1 cellular context compared by ENCODE assay signal in genomic region chr1:147246044-147246690, GRCh38.
TF ChIP-seq lines count a peak whose summit lies in the region.

No MANE protein-coding gene starts in this region.

TF ChIP-seq in K562, 482 proteins besides CTCF, POLR2A, EP300 and RAD21 (continues in another document):
- TF ChIP-seq NFRKB (IDR thresholded peaks at IDR 0.05; ENCODE audit: low read depth) (0 out of 2 replicates have a peak, but pooled peaks have one; percentile 8), SP1 (CRISPR knock-in tag; IDR thresholded peaks at IDR 0.05) (no peak), EZH2 (IDR thresholded peaks at IDR 0.05; ENCODE audit: borderline replicate concordance, low read depth, low read length) (no peak), ZNF639 (CRISPR knock-in tag; conservative IDR thresholded peaks at IDR 0.05 in 1 of 2, IDR thresholded peaks at IDR 0.05 in 1 of 2) (no peak), NUFIP1 (IDR thresholded peaks at IDR 0.05; ENCODE audit: partially characterized antibody) (no peak), ZNF3 (CRISPR knock-in tag; IDR thresholded peaks at IDR 0.05) (no peak), PML (IDR thresholded peaks at IDR 0.05; ENCODE audit: low read length) (no peak), ZBTB1 (CRISPR knock-in tag; IDR thresholded peaks at IDR 0.05; ENCODE audit: borderline replicate concordance, low read depth) (no peak), HNRNPL (IDR thresholded peaks at IDR 0.05; ENCODE audit: low read depth, low read length) (no peak), SMAD2 (IDR thresholded peaks at IDR 0.05; ENCODE audit: low read depth, low read length) (no peak), MAZ (CRISPR knock-in tag; conservative IDR thresholded peaks at IDR 0.05 in 1 of 2, IDR thresholded peaks at IDR 0.05 in 1 of 2) (no peak), ZNF77 (CRISPR knock-in tag; IDR thresholded peaks at IDR 0.05) (no peak), FOXJ2 (tag; IDR thresholded peaks at IDR 0.05) (no peak), NRF1 (conservative IDR thresholded peaks at IDR 0.05 in 1 of 2, IDR thresholded peaks at IDR 0.05 in 1 of 2) (no peak), ZNF717 (CRISPR knock-in tag; IDR thresholded peaks at IDR 0.05) (no peak), ZNF444 (CRISPR knock-in tag; IDR thresholded peaks at IDR 0.05) (no peak), SRF (CRISPR knock-in tag; IDR thresholded peaks at IDR 0.05) (no peak), HMG20B (CRISPR knock-in tag; IDR thresholded peaks at IDR 0.05) (no peak), MAFK (IDR thresholded peaks at IDR 0.05; ENCODE audit: low read length) (no peak), FOXJ3 (CRISPR knock-in tag; IDR thresholded peaks at IDR 0.05) (no peak), GTF2A2 (tag; IDR thresholded peaks at IDR 0.05) (no peak), KHSRP (IDR thresholded peaks at IDR 0.05) (no peak), GTF2E2 (tag; IDR thresholded peaks at IDR 0.05) (no peak), HOXB6 (CRISPR knock-in tag; IDR thresholded peaks at IDR 0.05; ENCODE audit: borderline replicate concordance) (no peak), NR2F6 (CRISPR knock-in tag; IDR thresholded peaks at IDR 0.05) (no peak), ZNF274 (IDR thresholded peaks at IDR 0.05; ENCODE audit: borderline replicate concordance, low read depth, low read length) (no peak), RBM25 (IDR thresholded peaks at IDR 0.05; ENCODE audit: low read depth, low read length, severe bottlenecking) (no peak), PTTG1 (tag; IDR thresholded peaks at IDR 0.05; ENCODE audit: low read depth) (no peak), FUS (optimal IDR thresholded peaks at IDR 0.05; ENCODE audit: low read depth, low read length) (no peak), ARID4B (CRISPR knock-in tag; IDR thresholded peaks at IDR 0.05) (no peak), MTA3 (IDR thresholded peaks at IDR 0.05; ENCODE audit: borderline replicate concordance) (no peak), ZSCAN32 (CRISPR knock-in tag; IDR thresholded peaks at IDR 0.05) (no peak)
- TF ChIP-seq, protein P1, sequence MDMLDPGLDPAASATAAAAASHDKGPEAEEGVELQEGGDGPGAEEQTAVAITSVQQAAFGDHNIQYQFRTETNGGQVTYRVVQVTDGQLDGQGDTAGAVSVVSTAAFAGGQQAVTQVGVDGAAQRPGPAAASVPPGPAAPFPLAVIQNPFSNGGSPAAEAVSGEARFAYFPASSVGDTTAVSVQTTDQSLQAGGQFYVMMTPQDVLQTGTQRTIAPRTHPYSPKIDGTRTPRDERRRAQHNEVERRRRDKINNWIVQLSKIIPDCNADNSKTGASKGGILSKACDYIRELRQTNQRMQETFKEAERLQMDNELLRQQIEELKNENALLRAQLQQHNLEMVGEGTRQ (CRISPR knock-in tag; IDR thresholded peaks at IDR 0.05), result no peak
- TF ChIP-seq, protein P2, sequence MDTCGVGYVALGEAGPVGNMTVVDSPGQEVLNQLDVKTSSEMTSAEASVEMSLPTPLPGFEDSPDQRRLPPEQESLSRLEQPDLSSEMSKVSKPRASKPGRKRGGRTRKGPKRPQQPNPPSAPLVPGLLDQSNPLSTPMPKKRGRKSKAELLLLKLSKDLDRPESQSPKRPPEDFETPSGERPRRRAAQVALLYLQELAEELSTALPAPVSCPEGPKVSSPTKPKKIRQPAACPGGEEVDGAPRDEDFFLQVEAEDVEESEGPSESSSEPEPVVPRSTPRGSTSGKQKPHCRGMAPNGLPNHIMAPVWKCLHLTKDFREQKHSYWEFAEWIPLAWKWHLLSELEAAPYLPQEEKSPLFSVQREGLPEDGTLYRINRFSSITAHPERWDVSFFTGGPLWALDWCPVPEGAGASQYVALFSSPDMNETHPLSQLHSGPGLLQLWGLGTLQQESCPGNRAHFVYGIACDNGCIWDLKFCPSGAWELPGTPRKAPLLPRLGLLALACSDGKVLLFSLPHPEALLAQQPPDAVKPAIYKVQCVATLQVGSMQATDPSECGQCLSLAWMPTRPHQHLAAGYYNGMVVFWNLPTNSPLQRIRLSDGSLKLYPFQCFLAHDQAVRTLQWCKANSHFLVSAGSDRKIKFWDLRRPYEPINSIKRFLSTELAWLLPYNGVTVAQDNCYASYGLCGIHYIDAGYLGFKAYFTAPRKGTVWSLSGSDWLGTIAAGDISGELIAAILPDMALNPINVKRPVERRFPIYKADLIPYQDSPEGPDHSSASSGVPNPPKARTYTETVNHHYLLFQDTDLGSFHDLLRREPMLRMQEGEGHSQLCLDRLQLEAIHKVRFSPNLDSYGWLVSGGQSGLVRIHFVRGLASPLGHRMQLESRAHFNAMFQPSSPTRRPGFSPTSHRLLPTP (IDR thresholded peaks at IDR 0.05; ENCODE audit: borderline replicate concordance, extremely low read depth, insufficient read length), result no peak
- TF ChIP-seq, protein P3, sequence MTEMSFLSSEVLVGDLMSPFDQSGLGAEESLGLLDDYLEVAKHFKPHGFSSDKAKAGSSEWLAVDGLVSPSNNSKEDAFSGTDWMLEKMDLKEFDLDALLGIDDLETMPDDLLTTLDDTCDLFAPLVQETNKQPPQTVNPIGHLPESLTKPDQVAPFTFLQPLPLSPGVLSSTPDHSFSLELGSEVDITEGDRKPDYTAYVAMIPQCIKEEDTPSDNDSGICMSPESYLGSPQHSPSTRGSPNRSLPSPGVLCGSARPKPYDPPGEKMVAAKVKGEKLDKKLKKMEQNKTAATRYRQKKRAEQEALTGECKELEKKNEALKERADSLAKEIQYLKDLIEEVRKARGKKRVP (CRISPR knock-in tag; IDR thresholded peaks at IDR 0.05), result no peak
- TF ChIP-seq, protein P4, sequence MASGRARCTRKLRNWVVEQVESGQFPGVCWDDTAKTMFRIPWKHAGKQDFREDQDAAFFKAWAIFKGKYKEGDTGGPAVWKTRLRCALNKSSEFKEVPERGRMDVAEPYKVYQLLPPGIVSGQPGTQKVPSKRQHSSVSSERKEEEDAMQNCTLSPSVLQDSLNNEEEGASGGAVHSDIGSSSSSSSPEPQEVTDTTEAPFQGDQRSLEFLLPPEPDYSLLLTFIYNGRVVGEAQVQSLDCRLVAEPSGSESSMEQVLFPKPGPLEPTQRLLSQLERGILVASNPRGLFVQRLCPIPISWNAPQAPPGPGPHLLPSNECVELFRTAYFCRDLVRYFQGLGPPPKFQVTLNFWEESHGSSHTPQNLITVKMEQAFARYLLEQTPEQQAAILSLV (tag; IDR thresholded peaks at IDR 0.05), result no peak
- TF ChIP-seq, protein P5, sequence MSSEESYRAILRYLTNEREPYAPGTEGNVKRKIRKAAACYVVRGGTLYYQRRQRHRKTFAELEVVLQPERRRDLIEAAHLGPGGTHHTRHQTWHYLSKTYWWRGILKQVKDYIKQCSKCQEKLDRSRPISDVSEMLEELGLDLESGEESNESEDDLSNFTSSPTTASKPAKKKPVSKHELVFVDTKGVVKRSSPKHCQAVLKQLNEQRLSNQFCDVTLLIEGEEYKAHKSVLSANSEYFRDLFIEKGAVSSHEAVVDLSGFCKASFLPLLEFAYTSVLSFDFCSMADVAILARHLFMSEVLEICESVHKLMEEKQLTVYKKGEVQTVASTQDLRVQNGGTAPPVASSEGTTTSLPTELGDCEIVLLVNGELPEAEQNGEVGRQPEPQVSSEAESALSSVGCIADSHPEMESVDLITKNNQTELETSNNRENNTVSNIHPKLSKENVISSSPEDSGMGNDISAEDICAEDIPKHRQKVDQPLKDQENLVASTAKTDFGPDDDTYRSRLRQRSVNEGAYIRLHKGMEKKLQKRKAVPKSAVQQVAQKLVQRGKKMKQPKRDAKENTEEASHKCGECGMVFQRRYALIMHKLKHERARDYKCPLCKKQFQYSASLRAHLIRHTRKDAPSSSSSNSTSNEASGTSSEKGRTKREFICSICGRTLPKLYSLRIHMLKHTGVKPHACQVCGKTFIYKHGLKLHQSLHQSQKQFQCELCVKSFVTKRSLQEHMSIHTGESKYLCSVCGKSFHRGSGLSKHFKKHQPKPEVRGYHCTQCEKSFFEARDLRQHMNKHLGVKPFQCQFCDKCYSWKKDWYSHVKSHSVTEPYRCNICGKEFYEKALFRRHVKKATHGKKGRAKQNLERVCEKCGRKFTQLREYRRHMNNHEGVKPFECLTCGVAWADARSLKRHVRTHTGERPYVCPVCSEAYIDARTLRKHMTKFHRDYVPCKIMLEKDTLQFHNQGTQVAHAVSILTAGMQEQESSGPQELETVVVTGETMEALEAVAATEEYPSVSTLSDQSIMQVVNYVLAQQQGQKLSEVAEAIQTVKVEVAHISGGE (CRISPR knock-in tag; IDR thresholded peaks at IDR 0.05), result no peak
- TF ChIP-seq, protein P6, sequence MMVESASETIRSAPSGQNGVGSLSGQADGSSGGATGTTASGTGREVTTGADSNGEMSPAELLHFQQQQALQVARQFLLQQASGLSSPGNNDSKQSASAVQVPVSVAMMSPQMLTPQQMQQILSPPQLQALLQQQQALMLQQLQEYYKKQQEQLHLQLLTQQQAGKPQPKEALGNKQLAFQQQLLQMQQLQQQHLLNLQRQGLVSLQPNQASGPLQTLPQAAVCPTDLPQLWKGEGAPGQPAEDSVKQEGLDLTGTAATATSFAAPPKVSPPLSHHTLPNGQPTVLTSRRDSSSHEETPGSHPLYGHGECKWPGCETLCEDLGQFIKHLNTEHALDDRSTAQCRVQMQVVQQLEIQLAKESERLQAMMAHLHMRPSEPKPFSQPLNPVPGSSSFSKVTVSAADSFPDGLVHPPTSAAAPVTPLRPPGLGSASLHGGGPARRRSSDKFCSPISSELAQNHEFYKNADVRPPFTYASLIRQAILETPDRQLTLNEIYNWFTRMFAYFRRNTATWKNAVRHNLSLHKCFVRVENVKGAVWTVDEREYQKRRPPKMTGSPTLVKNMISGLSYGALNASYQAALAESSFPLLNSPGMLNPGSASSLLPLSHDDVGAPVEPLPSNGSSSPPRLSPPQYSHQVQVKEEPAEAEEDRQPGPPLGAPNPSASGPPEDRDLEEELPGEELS (CRISPR knock-in tag; IDR thresholded peaks at IDR 0.05; ENCODE audit: borderline replicate concordance), result no peak
- TF ChIP-seq, protein P7, sequence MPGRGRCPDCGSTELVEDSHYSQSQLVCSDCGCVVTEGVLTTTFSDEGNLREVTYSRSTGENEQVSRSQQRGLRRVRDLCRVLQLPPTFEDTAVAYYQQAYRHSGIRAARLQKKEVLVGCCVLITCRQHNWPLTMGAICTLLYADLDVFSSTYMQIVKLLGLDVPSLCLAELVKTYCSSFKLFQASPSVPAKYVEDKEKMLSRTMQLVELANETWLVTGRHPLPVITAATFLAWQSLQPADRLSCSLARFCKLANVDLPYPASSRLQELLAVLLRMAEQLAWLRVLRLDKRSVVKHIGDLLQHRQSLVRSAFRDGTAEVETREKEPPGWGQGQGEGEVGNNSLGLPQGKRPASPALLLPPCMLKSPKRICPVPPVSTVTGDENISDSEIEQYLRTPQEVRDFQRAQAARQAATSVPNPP (IDR thresholded peaks at IDR 0.05; ENCODE audit: borderline replicate concordance, insufficient read depth, insufficient read length), result no peak
- TF ChIP-seq, protein P8, sequence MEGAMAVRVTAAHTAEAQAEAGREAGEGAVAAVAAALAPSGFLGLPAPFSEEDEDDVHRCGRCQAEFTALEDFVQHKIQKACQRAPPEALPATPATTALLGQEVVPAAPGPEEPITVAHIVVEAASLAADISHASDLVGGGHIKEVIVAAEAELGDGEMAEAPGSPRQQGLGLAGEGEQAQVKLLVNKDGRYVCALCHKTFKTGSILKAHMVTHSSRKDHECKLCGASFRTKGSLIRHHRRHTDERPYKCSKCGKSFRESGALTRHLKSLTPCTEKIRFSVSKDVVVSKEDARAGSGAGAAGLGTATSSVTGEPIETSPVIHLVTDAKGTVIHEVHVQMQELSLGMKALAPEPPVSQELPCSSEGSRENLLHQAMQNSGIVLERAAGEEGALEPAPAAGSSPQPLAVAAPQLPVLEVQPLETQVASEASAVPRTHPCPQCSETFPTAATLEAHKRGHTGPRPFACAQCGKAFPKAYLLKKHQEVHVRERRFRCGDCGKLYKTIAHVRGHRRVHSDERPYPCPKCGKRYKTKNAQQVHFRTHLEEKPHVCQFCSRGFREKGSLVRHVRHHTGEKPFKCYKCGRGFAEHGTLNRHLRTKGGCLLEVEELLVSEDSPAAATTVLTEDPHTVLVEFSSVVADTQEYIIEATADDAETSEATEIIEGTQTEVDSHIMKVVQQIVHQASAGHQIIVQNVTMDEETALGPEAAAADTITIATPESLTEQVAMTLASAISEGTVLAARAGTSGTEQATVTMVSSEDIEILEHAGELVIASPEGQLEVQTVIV (CRISPR knock-in tag; IDR thresholded peaks at IDR 0.05; ENCODE audit: borderline replicate concordance), result no peak
